16 cellular contexts compared by ENCODE assay signal in genomic region chr1:160623860-160624259, GRCh38. TPM values are rescaled to one million over a fixed set of nuclear protein-coding genes. Genes with fewer than 3 reads are reported as not detected.
DNase-seq lines count a peak whose midpoint lies in the region; ATAC-seq and TF ChIP-seq lines count a peak whose summit lies in the region.
"Had no signal": no experiment of that assay in that cellular context is flagged by ENCODE, and none has a peak within 500 bp of the region (broad histone marks: within the 10 kb centered on the region; RNA-seq: fewer than 3 reads in every experiment).

No MANE protein-coding gene starts in this region.

- H3K9me3 ChIP-seq in T-helper 17 cell (ENCODE audit: control insufficient read depth, low read length, poor library complexity, severe bottlenecking) = no peaks in the 10 kb centered on the region
- H3K9me3 ChIP-seq: ascending aorta, ovary, transverse colon had no signal

- peaks cover 0 to 9% (median 2%) of the 10 kb centered on the region in 7 donors for H3K9me3 Mint-ChIP-seq in naive B cell

- DNase-seq in NCI-H526 (lab: John Stamatoyannopoulos, UW) (peak; percentile 38 to 55), NCI-H526 treated with DMSO at 0.1 percent for 48 hours (lab: John Stamatoyannopoulos, UW) (no peak), T-helper 17 cell (no peak), naive B cell (no peak), HEK293T (ENCODE audit: extremely low spot score) (no peak), Right ventricle myocardium inferior (ENCODE audit: missing footprints) (no peak)
- DNase-seq: COR-L47, MV-4-11, NCI-H2227 treated with DMSO at 0.1 percent for 48 hours, ovary, PC-3, transverse colon had no signal

- H3K4me1 Mint-ChIP-seq in T-helper 17 cell (peaks cover 69% of the 10 kb centered on the region), naive B cell (peaks cover 83 to 95% (median 94%) of the 10 kb centered on the region in 3 donors)

- H3K36me3 Mint-ChIP-seq in T-helper 17 cell (ENCODE audit: low read depth) = peaks cover 17% of the 10 kb centered on the region
- peaks cover 36 to 43% of the 10 kb centered on the region in 2 donors for H3K36me3 Mint-ChIP-seq in naive B cell

- CTCF ChIA-PET in HEK293T (lab: Yijun Ruan, JAX) = interaction anchor here (0.8 kb wide), 1 partner anchor 1464 kb away, joined by 6 read pairs; no protein-coding TSS in a partner anchor

- H3K27ac Mint-ChIP-seq in T-helper 17 cell (peak overlapping the region; percentile 99), naive B cell (peak overlapping the region in 5 of 6 donors; percentile 63 to 87 (median 79))

- H3K27me3 Mint-ChIP-seq in T-helper 17 cell (no peaks in the 10 kb centered on the region), naive B cell (no peaks in the 10 kb centered on the region)

- intact Hi-C loops in Right ventricle myocardium inferior (cut with DNase I) = no loop called here

- H3K4me3 Mint-ChIP-seq in T-helper 17 cell (peak overlapping the region; percentile 79), naive B cell (peak overlapping the region; percentile 25 to 85 (median 72))

- POLR2A ChIA-PET in HEK293T (lab: Yijun Ruan, JAX) = no interaction called here

- peak; percentile 42 for ATAC-seq in GM21723 (IDR thresholded peaks at IDR 0.05; ENCODE audit: unreplicated experiment)
- no peak for ATAC-seq in T-helper 17 cell
- no peak for ATAC-seq in naive B cell (ENCODE audit: low read depth in 2 of 2)
- no peak for ATAC-seq in Right ventricle myocardium inferior
- no peak for ATAC-seq in HG03469 (IDR thresholded peaks at IDR 0.05; ENCODE audit: unreplicated experiment)
- ATAC-seq: PC-3 had no signal

TF ChIP-seq in HEK293T, 16 proteins besides CTCF, POLR2A, EP300 and RAD21:
- TF ChIP-seq FOXK2 (IDR thresholded peaks at IDR 0.05) (no peak), SUZ12 (IDR thresholded peaks at IDR 0.05) (no peak), CTBP1 (IDR thresholded peaks at IDR 0.05; ENCODE audit: borderline replicate concordance) (no peak), ZNF384 (IDR thresholded peaks at IDR 0.05) (no peak), HDGF (IDR thresholded peaks at IDR 0.05; ENCODE audit: borderline replicate concordance) (no peak), FOXA1 (IDR thresholded peaks at IDR 0.05) (no peak), ARNT (IDR thresholded peaks at IDR 0.05) (no peak), FOXM1 (IDR thresholded peaks at IDR 0.05; ENCODE audit: borderline replicate concordance) (no peak), NFRKB (IDR thresholded peaks at IDR 0.05) (no peak), LEF1 (IDR thresholded peaks at IDR 0.05; ENCODE audit: borderline replicate concordance) (no peak), ELF4 (IDR thresholded peaks at IDR 0.05) (no peak), L3MBTL2 (conservative IDR thresholded peaks at IDR 0.05) (no peak), PKNOX1 (IDR thresholded peaks at IDR 0.05) (no peak), BHLHE40 (IDR thresholded peaks at IDR 0.05; ENCODE audit: borderline replicate concordance) (no peak), TARDBP (IDR thresholded peaks at IDR 0.05) (no peak), SP1 (IDR thresholded peaks at IDR 0.05) (no peak)

RNA-seq across cellular contexts. Expression of gene SLAMF1, which starts 23.0 kb away (rescaled TPM):
- total RNA-seq in T-helper 17 cell = 10 to 100 TPM; 67.8 to 70.6 TPM
- polyA plus RNA-seq in naive B cell (ENCODE audit: low read depth in 6 of 6) = 10 to 100 TPM; 18.9 to 36.6 (median 23.0) TPM
- 0.24 TPM for total RNA-seq in Right ventricle myocardium inferior
- total RNA-seq: ascending aorta, PC-3 had no signal

RNA-seq across cellular contexts. Expression of gene CD84, which starts 44.6 kb away (rescaled TPM):
- total RNA-seq in T-helper 17 cell (10 to 100 TPM; 66.2 to 71.6 TPM), Right ventricle myocardium inferior (3.4 TPM)
- polyA plus RNA-seq in naive B cell (ENCODE audit: low read depth in 6 of 6) = 10 to 100 TPM in 5 of 6 donors, 1 to 10 TPM in 1; 8.5 to 20.6 (median 13.1) TPM
- total RNA-seq: dermis microvascular lymphatic vessel endothelial cell, PC-3 had no signal

Comparison
In these comparisons a context has a peak if more than half of its experiments do, and no peak if none do; other contexts are left out.
1. DNase-seq: peak in NCI-H526 (2 of 2); none in NCI-H526 treated with DMSO at 0.1 percent for 48 hours (single experiment), T-helper 17 cell (0 of 3), naive B cell (single experiment), HEK293T (single experiment) and Right ventricle myocardium inferior (single experiment).
2. RNA of gene SLAMF1, which starts 23.0 kb away (total RNA-seq): 67.8 to 70.6 TPM in T-helper 17 cell; 0.24 TPM in Right ventricle myocardium inferior (single experiment); every median in the first group is over 10 times any median in the second.
3. RNA of gene CD84, which starts 44.6 kb away (total RNA-seq): 66.2 to 71.6 TPM in T-helper 17 cell; 3.4 TPM in Right ventricle myocardium inferior (single experiment); every median in the first group is over 10 times any median in the second.